ENCODE assay signal across 27 cellular contexts in genomic region chr18:5031216-5031615, GRCh38.
"Had no signal": no experiment of that assay in that cellular context is flagged by ENCODE, and none has a peak within 500 bp of the region (broad histone marks: within the 10 kb centered on the region; RNA-seq: fewer than 3 reads in every experiment).

No MANE protein-coding gene starts in this region.

- ATAC-seq: stimulated activated effector memory CD8-positive, alpha-beta T cell treated with anti-CD3 and anti-CD28 coated beads, Interleukin-12 subunit alpha, Interleukin-12 subunit beta, amount 100 ng/mL, for 72 hours; stimulated activated memory B cell treated with anti-CD40 and anti-IgM and Interleukin-4, amounts not matched to agents 10 μg/mL and 1 μg/mL and 100 μg/mL, for 72 hours; stimulated activated naive B cell treated with anti-CD40 and anti-IgM and Interleukin-4, amounts not matched to agents 10 μg/mL and 1 μg/mL and 100 μg/mL, for 72 hours; stimulated activated naive CD8-positive, alpha-beta T cell treated with anti-CD3 and anti-CD28 coated beads, Interleukin-15, amount 100 ng/mL, for 72 hours; stimulated activated naive CD8-positive, alpha-beta T cell treated with anti-CD3 and anti-CD28 coated beads, Interleukin-15, Interleukin-2, amounts not matched to agents 100 U/mL and 50 U/mL, for 24 hours; upper lobe of right lung had no signal

- H3K27me3 ChIP-seq: stomach, suprapubic skin, testis, thyroid gland, tibial artery, tibial nerve, transverse colon, upper lobe of left lung, upper lobe of right lung, uterus, vagina had no signal

- H3K36me3 ChIP-seq: stomach, suprapubic skin, thoracic aorta, thyroid gland, tibial artery, tibial nerve, transverse colon, upper lobe of left lung, upper lobe of right lung, uterus, vagina had no signal

- H3K9me3 ChIP-seq: testis, thyroid gland, transverse colon, upper lobe of left lung, upper lobe of right lung, uterus, vagina had no signal

- DNase-seq: stimulated activated CD4-positive, alpha-beta T cell treated with anti-CD3 and anti-CD28 coated beads, Interleukin-2, amount 100 ng/mL, for 48 hours; stimulated activated CD4-positive, alpha-beta T cell treated with anti-CD3 and anti-CD28 coated beads, Interleukin-4, amount 100 ng/mL, for 1 hour; stimulated activated CD4-positive, alpha-beta T cell treated with anti-CD3 and anti-CD28 coated beads, Interleukin-4, amount 100 ng/mL, for 24 hours; stimulated activated CD4-positive, alpha-beta T cell treated with anti-CD3 and anti-CD28 coated beads, Interleukin-4, amount 100 ng/mL, for 4 hours; stimulated activated CD8-positive, alpha-beta memory T cell treated with anti-CD3 and anti-CD28 coated beads, Interleukin-4, amount 100 ng/mL, for 48 hours; stimulated activated naive B cell treated with anti-CD40 and anti-IgM and Interleukin-4, amounts not matched to agents 10 μg/mL and 1 μg/mL and 100 μg/mL, for 72 hours; stimulated activated naive CD4-positive, alpha-beta T cell; stimulated activated naive CD4-positive, alpha-beta T cell treated with Interleukin-2 at 50 U/mL for 16 hours; stimulated activated naive CD8-positive, alpha-beta T cell treated with anti-CD3 and anti-CD28 coated beads, Interleukin-15, amount 100 ng/mL, for 72 hours; stimulated activated naive CD8-positive, alpha-beta T cell treated with anti-CD3 and anti-CD28 coated beads, Interleukin-15, Interleukin-2, amounts not matched to agents 100 U/mL and 50 U/mL, for 24 hours; stomach; substantia nigra; testis; thyroid gland; tibial artery; transverse colon; trophoblast cell; upper lobe of left lung; upper lobe of right lung; uterus had no signal

- H3K4me3 ChIP-seq: stomach, suprapubic skin, testis, thoracic aorta, thyroid gland, tibial artery, tibial nerve, transverse colon, upper lobe of left lung, upper lobe of right lung, uterus, vagina had no signal

- H3K27ac ChIP-seq: stomach, suprapubic skin, testis, thoracic aorta, thyroid gland, tibial artery, tibial nerve, transverse colon, upper lobe of left lung, upper lobe of right lung, uterus, vagina had no signal

- H3K4me1 ChIP-seq: stomach, suprapubic skin, testis, thyroid gland, tibial artery, tibial nerve, transverse colon, upper lobe of left lung, upper lobe of right lung, uterus, vagina had no signal

- FAIRE-seq: urothelium cell line had no signal
